In the genomic region with DNA sequence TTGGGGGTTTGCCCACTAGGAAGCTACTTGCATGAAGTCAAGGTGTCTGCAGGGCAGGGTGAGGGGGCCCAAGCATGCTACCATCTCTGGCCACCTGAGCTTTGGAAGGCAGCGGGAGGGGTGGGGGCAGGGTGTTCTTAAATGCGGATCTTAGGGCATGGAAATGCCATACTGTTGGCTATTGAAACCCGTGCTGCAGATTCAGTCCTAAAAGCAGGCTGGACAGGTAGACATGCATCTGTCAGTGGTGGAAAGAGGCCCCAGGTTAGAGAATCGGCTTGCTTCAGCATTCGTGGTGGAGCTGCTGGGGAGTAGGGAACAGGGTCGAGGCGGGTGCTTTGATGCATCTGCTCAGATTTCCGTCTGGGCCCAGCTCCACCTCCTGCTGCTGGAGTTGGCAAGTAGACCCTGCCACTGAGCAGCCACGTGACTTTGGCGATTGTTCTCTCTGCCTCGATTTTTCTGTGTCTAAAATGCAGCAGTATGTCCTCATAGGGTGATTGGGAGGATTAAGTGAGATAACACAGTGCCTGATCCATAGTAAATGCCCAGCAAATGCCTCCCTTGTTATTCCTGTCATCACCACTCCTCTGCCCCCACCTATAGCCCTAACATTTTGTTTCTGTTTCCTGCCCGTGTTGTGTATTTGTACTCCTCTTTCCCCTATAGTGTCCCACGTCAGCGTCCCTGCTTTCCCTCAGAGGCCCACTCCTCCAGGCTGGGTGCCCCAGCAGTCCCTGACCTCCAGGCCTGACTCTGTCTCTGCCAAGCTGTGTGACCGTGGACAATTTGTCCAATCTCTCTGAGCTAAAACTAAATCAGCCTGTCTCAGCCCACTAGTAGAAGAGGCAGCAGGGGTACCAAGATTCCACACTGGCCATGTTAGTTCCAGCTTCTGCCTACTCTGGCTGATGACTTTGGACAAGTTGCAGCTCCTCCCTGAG, we compare ENCODE assay signal across 8 cellular contexts. TPM values are rescaled to one million over a fixed set of nuclear protein-coding genes. Genes with fewer than 3 reads are reported as not detected.
DNase-seq lines count a peak whose midpoint lies in the region; ATAC-seq and TF ChIP-seq lines count a peak whose summit lies in the region.

No MANE protein-coding gene starts in this region.

- peaks cover 27% of the 10 kb centered on the region for H3K4me1 ChIP-seq in ACC112 (ENCODE audit: control insufficient read depth, insufficient read depth, low read length, unreplicated experiment)

- H3K9me3 Mint-ChIP-seq in dendritic cell treated with granulocyte-macrophage colony-stimulating factor and Interleukin-4, amounts not matched to agents 40 ng/mL and 50 ng/mL, for 4 days = no peaks in the 10 kb centered on the region
- no peaks in the 10 kb centered on the region for H3K9me3 Mint-ChIP-seq in mesothelial cell of epicardium

- no peak for ATAC-seq in GM21723 (IDR thresholded peaks at IDR 0.05; ENCODE audit: unreplicated experiment)
- no peak for ATAC-seq in HG02973 (IDR thresholded peaks at IDR 0.05; ENCODE audit: unreplicated experiment)
- ATAC-seq in GM19351 (IDR thresholded peaks at IDR 0.05; ENCODE audit: unreplicated experiment) = no peak

- H3K36me3 Mint-ChIP-seq in dendritic cell treated with granulocyte-macrophage colony-stimulating factor and Interleukin-4, amounts not matched to agents 40 ng/mL and 50 ng/mL, for 4 days (ENCODE audit: low read depth) = peaks cover 48% of the 10 kb centered on the region
- no peaks in the 10 kb centered on the region for H3K36me3 Mint-ChIP-seq in mesothelial cell of epicardium

- DNase-seq in NCI-H2081 (lab: John Stamatoyannopoulos, UW) (peak; percentile 57 to 79), mesothelial cell of epicardium (ENCODE audit: low spot score in 2 of 2, unreplicated experiment in 2 of 2) (no peak), NCI-H146 treated with DMSO at 0.1 percent for 48 hours (lab: John Stamatoyannopoulos, UW; ENCODE audit: unreplicated experiment) (no peak)

- no peaks in the 10 kb centered on the region for H3K36me3 ChIP-seq in ACC112 (ENCODE audit: insufficient read depth, low read length)

- H3K27ac Mint-ChIP-seq in dendritic cell treated with granulocyte-macrophage colony-stimulating factor and Interleukin-4, amounts not matched to agents 40 ng/mL and 50 ng/mL, for 4 days = peak overlapping the region; percentile 4
- peak overlapping the region; percentile 55 for H3K27ac Mint-ChIP-seq in mesothelial cell of epicardium

- no peak overlapping the region for H2AFZ ChIP-seq in ACC112 (ENCODE audit: low read length, unreplicated experiment)

- H3K27me3 ChIP-seq in ACC112 (ENCODE audit: insufficient read depth, low read length) = no peaks in the 10 kb centered on the region

- H3K4me1 Mint-ChIP-seq in dendritic cell treated with granulocyte-macrophage colony-stimulating factor and Interleukin-4, amounts not matched to agents 40 ng/mL and 50 ng/mL, for 4 days (ENCODE audit: low read depth) = peaks cover 86% of the 10 kb centered on the region
- peaks cover 56% of the 10 kb centered on the region for H3K4me1 Mint-ChIP-seq in mesothelial cell of epicardium

- H3K4me3 Mint-ChIP-seq in dendritic cell treated with granulocyte-macrophage colony-stimulating factor and Interleukin-4, amounts not matched to agents 40 ng/mL and 50 ng/mL, for 4 days = no peak overlapping the region
- no peak overlapping the region for H3K4me3 Mint-ChIP-seq in mesothelial cell of epicardium

- no peak for TF ChIP-seq CTCF in mesothelial cell of epicardium (IDR thresholded peaks at IDR 0.05; ENCODE audit: unreplicated experiment)

- no peak overlapping the region for H3K27ac ChIP-seq in ACC112 (ENCODE audit: low read depth, low read length)

- peaks cover 88% of the 10 kb centered on the region for H3K79me2 ChIP-seq in ACC112 (ENCODE audit: control insufficient read depth, insufficient read depth, low read length, unreplicated experiment)

- H3K27me3 Mint-ChIP-seq in dendritic cell treated with granulocyte-macrophage colony-stimulating factor and Interleukin-4, amounts not matched to agents 40 ng/mL and 50 ng/mL, for 4 days = no peaks in the 10 kb centered on the region
- H3K27me3 Mint-ChIP-seq in mesothelial cell of epicardium (ENCODE audit: low read depth) = no peaks in the 10 kb centered on the region

- peak overlapping the region; percentile 58 for H3K4me3 ChIP-seq in ACC112 (ENCODE audit: low read depth, low read length)

- intact Hi-C loops in dendritic cell treated with granulocyte-macrophage colony-stimulating factor and Interleukin-4, amounts not matched to agents 40 ng/mL and 50 ng/mL, for 4 days (cut with micrococcal nuclease) = no loop called here

RNA-seq across cellular contexts. Expression of a gene that starts 5.8 kb away (rescaled TPM):
- 36.2 to 40.7 TPM (median 38.9 TPM) in 3 replicates for total RNA-seq in mesothelial cell of epicardium

RNA-seq across cellular contexts. Expression of a gene that starts 19.7 kb away (rescaled TPM):
- 24.2 to 27.5 TPM (median 24.4 TPM) in 3 replicates for total RNA-seq in mesothelial cell of epicardium

RNA-seq across cellular contexts. Expression of a gene that starts 22.5 kb away (rescaled TPM):
- total RNA-seq in mesothelial cell of epicardium = 0.99 to 1.1 TPM (median 1.1 TPM) in 3 replicates

RNA-seq across cellular contexts. Expression of a gene that starts 59.9 kb away (rescaled TPM):
- total RNA-seq in mesothelial cell of epicardium = 132 to 133 TPM (median 133 TPM) in 3 replicates

Comparison
In these comparisons a context has a peak if more than half of its experiments do, and no peak if none do; other contexts are left out.
1. DNase-seq: peak in NCI-H2081 (2 of 2); none in mesothelial cell of epicardium (0 of 2) and NCI-H146 treated with DMSO at 0.1 percent for 48 hours (single experiment).